ENCODE assay signal across 6 cellular contexts in the genomic region with DNA sequence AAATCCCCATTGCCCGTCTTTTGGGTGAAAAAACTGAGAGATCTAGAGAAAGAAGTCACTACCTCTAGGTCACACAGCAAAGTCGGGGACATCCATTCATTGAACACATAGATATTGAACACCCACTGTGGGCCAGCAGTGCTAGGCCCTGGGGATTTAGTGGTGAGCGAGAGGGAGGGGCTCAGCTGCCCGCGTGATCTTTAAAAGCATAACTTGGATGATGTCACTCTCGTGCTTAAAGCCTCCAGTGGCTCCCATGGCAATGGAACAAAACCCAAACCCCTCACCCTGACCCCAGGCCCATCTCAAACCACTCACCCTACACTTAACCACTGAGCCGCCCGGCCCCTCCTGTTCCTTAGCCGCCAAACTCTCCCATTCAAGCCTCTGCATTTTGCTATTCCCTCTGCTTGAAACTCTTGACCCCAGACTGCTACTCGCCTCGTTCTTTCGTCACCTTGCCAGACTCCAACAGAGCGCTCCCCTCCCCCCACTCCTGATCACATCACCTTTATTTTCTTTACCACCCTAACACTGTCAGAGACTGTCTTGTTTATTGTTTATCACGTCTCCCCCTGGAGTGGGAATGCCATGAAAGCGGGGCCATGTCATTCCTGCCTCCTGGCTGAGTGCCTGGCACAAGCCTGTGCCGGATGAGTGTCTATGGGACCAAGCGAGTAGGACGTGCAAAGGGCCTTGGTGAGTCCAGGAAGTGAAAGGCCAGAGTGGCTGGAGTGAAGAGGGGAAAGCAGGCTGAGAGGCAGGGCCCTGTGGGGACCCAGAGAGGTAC. TPM values are rescaled to one million over a fixed set of nuclear protein-coding genes. Genes with fewer than 3 reads are reported as not detected.
DNase-seq lines count a peak whose midpoint lies in the region; TF ChIP-seq lines count a peak whose summit lies in the region.

No MANE protein-coding gene starts in this region.

- DNase-seq in activated T-cell treated with anti-CD3 and anti-CD28 coated beads, Interleukin-2, amount 50 U/mL, for 24 hours: no peak
- no peak for DNase-seq in activated T-cell treated with anti-CD3 and anti-CD28 coated beads, Interleukin-2, amount 50 U/mL, for 48 hours
- DNase-seq in NCI-H128 (lab: John Stamatoyannopoulos, UW; ENCODE audit: unreplicated experiment) (peak; percentile 19), cardiac fibroblast (ENCODE audit: low read depth in 2 of 2) (peak; percentile 70 to 87), osteocyte (ENCODE audit: extremely low spot score, unreplicated experiment) (no peak)
- DNase-seq in stimulated activated naive CD4-positive, alpha-beta T cell treated with Interleukin-2 at 50 U/mL for 16 hours (lab: John Stamatoyannopoulos, UW): no peak

- H3K4me3 ChIP-seq in cardiac fibroblast (replicated peaks in 1 of 2; ENCODE audit: low read depth in 2 of 2, low read length in 2 of 2): peak overlapping the region; percentile 51 to 57

- H3K27ac Mint-ChIP-seq in activated T-cell treated with anti-CD3 and anti-CD28 coated beads, Interleukin-2, amount 50 U/mL, for 24 hours: peak overlapping the region; percentile 77
- peak overlapping the region; percentile 89 for H3K27ac Mint-ChIP-seq in osteocyte (ENCODE audit: unreplicated experiment)

- H3K27me3 Mint-ChIP-seq in activated T-cell treated with anti-CD3 and anti-CD28 coated beads, Interleukin-2, amount 50 U/mL, for 24 hours: peaks cover 6% of the 10 kb centered on the region
- no peaks in the 10 kb centered on the region for H3K27me3 Mint-ChIP-seq in osteocyte (ENCODE audit: unreplicated experiment)

- TF ChIP-seq CTCF in cardiac fibroblast (IDR thresholded peaks at IDR 0.05; ENCODE audit: low read depth, low read length) (no peak), osteocyte (IDR thresholded peaks at IDR 0.05) (no peak)

- H3K36me3 Mint-ChIP-seq in activated T-cell treated with anti-CD3 and anti-CD28 coated beads, Interleukin-2, amount 50 U/mL, for 24 hours (ENCODE audit: low read depth): peaks cover 35% of the 10 kb centered on the region
- no peaks in the 10 kb centered on the region for H3K36me3 Mint-ChIP-seq in osteocyte (ENCODE audit: unreplicated experiment)

- H3K4me3 Mint-ChIP-seq in activated T-cell treated with anti-CD3 and anti-CD28 coated beads, Interleukin-2, amount 50 U/mL, for 24 hours: peak overlapping the region; percentile 69
- H3K4me3 Mint-ChIP-seq in osteocyte (ENCODE audit: unreplicated experiment): peak overlapping the region; percentile 73

- peaks cover 60% of the 10 kb centered on the region for H3K4me1 Mint-ChIP-seq in activated T-cell treated with anti-CD3 and anti-CD28 coated beads, Interleukin-2, amount 50 U/mL, for 24 hours (ENCODE audit: low read depth)
- H3K4me1 Mint-ChIP-seq in osteocyte (ENCODE audit: unreplicated experiment): peaks cover 38% of the 10 kb centered on the region

- H3K9me3 Mint-ChIP-seq in activated T-cell treated with anti-CD3 and anti-CD28 coated beads, Interleukin-2, amount 50 U/mL, for 24 hours: no peaks in the 10 kb centered on the region
- no peaks in the 10 kb centered on the region for H3K9me3 Mint-ChIP-seq in osteocyte (ENCODE audit: unreplicated experiment)

RNA-seq across cellular contexts. Expression of a gene that starts 0.7 kb away (rescaled TPM):
- 2.6 and 2.9 TPM in 2 replicates for total RNA-seq in osteocyte

RNA-seq across cellular contexts. Expression of a gene that starts 6.4 kb away (rescaled TPM):
- total RNA-seq in osteocyte: 29.2 and 31.6 TPM in 2 replicates

RNA-seq across cellular contexts. Expression of a gene that starts 14.4 kb away (rescaled TPM):
- total RNA-seq in osteocyte: 21.4 and 25.1 TPM in 2 replicates

RNA-seq across cellular contexts. Expression of a gene that starts 31.9 kb away (rescaled TPM):
- 73.4 and 77.0 TPM in 2 replicates for total RNA-seq in osteocyte

RNA-seq across cellular contexts. Expression of a gene that starts 49.5 kb away (rescaled TPM):
- total RNA-seq in osteocyte: 39.4 and 41.4 TPM in 2 replicates

Comparison
In these comparisons a context has a peak if more than half of its experiments do, and no peak if none do; other contexts are left out.
1. DNase-seq: peak in NCI-H128 (single experiment) and cardiac fibroblast (2 of 2); none in activated T-cell treated with anti-CD3 and anti-CD28 coated beads, Interleukin-2, amount 50 U/mL, for 24 hours (single experiment), activated T-cell treated with anti-CD3 and anti-CD28 coated beads, Interleukin-2, amount 50 U/mL, for 48 hours (0 of 2), osteocyte (single experiment) and stimulated activated naive CD4-positive, alpha-beta T cell treated with Interleukin-2 at 50 U/mL for 16 hours (single experiment).